In genomic region chr19:48351341-48351752, GRCh38 we compare ENCODE assay signal across 1 cellular context.
A peak's percentile ranks its signal among the peaks of the same experiment; 100 is the strongest.
TF ChIP-seq lines count a peak whose summit lies in the region.

No MANE protein-coding gene starts in this region.

TF ChIP-seq in K562, 482 proteins besides CTCF, POLR2A, EP300 and RAD21 (continued from another document and continues in another):
- peak; percentile 68 for TF ChIP-seq VEZF1 (CRISPR knock-in tag; IDR thresholded peaks at IDR 0.05)
- TF ChIP-seq, protein P1, sequence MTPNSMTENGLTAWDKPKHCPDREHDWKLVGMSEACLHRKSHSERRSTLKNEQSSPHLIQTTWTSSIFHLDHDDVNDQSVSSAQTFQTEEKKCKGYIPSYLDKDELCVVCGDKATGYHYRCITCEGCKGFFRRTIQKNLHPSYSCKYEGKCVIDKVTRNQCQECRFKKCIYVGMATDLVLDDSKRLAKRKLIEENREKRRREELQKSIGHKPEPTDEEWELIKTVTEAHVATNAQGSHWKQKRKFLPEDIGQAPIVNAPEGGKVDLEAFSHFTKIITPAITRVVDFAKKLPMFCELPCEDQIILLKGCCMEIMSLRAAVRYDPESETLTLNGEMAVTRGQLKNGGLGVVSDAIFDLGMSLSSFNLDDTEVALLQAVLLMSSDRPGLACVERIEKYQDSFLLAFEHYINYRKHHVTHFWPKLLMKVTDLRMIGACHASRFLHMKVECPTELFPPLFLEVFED (CRISPR knock-in tag; conservative IDR thresholded peaks at IDR 0.05) = 0 out of 2 replicates have a peak, but pooled peaks have one; percentile 44
- TF ChIP-seq KAT2B (IDR thresholded peaks at IDR 0.05; ENCODE audit: low read depth, low read length) = no peak
- TF ChIP-seq, protein P2, sequence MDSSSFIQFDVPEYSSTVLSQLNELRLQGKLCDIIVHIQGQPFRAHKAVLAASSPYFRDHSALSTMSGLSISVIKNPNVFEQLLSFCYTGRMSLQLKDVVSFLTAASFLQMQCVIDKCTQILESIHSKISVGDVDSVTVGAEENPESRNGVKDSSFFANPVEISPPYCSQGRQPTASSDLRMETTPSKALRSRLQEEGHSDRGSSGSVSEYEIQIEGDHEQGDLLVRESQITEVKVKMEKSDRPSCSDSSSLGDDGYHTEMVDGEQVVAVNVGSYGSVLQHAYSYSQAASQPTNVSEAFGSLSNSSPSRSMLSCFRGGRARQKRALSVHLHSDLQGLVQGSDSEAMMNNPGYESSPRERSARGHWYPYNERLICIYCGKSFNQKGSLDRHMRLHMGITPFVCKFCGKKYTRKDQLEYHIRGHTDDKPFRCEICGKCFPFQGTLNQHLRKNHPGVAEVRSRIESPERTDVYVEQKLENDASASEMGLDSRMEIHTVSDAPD (CRISPR knock-in tag; IDR thresholded peaks at IDR 0.05) = no peak
- no peak for TF ChIP-seq NUFIP1 (IDR thresholded peaks at IDR 0.05; ENCODE audit: partially characterized antibody)
- TF ChIP-seq ZC3H4 (CRISPR knock-in tag; IDR thresholded peaks at IDR 0.05; ENCODE audit: borderline replicate concordance) = no peak
- no peak for TF ChIP-seq ATF3 (IDR thresholded peaks at IDR 0.05)
- no peak for TF ChIP-seq ATF3 (CRISPR knock-in tag; conservative IDR thresholded peaks at IDR 0.05)
- peak; percentile 99 for TF ChIP-seq HDGF (IDR thresholded peaks at IDR 0.05)
- TF ChIP-seq STAT5B (CRISPR knock-in tag; IDR thresholded peaks at IDR 0.05) = no peak
- TF ChIP-seq EP400 (IDR thresholded peaks at IDR 0.05) = peak; percentile 27; the same call in 1 of the 2 replicates
- TF ChIP-seq SMARCB1 (IDR thresholded peaks at IDR 0.05; ENCODE audit: insufficient read length, low read depth) = no peak
- no peak for TF ChIP-seq ZNF696 (CRISPR knock-in tag; conservative IDR thresholded peaks at IDR 0.05)
- TF ChIP-seq, protein P3, sequence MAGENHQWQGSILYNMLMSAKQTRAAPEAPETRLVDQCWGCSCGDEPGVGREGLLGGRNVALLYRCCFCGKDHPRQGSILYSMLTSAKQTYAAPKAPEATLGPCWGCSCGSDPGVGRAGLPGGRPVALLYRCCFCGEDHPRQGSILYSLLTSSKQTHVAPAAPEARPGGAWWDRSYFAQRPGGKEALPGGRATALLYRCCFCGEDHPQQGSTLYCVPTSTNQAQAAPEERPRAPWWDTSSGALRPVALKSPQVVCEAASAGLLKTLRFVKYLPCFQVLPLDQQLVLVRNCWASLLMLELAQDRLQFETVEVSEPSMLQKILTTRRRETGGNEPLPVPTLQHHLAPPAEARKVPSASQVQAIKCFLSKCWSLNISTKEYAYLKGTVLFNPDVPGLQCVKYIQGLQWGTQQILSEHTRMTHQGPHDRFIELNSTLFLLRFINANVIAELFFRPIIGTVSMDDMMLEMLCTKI (IDR thresholded peaks at IDR 0.05; ENCODE audit: partially characterized antibody) = no peak
- no peak for TF ChIP-seq GATAD2A (IDR thresholded peaks at IDR 0.05)
- no peak for TF ChIP-seq RFX5 (IDR thresholded peaks at IDR 0.05; ENCODE audit: low read depth, low read length)
- peak; percentile 43 for TF ChIP-seq PHF20 (IDR thresholded peaks at IDR 0.05; ENCODE audit: partially characterized antibody)
- no peak for TF ChIP-seq ZBTB26 (CRISPR knock-in tag; IDR thresholded peaks at IDR 0.05)
- no peak for TF ChIP-seq GATA2 (CRISPR knock-in tag; IDR thresholded peaks at IDR 0.05)
- TF ChIP-seq, protein P4, sequence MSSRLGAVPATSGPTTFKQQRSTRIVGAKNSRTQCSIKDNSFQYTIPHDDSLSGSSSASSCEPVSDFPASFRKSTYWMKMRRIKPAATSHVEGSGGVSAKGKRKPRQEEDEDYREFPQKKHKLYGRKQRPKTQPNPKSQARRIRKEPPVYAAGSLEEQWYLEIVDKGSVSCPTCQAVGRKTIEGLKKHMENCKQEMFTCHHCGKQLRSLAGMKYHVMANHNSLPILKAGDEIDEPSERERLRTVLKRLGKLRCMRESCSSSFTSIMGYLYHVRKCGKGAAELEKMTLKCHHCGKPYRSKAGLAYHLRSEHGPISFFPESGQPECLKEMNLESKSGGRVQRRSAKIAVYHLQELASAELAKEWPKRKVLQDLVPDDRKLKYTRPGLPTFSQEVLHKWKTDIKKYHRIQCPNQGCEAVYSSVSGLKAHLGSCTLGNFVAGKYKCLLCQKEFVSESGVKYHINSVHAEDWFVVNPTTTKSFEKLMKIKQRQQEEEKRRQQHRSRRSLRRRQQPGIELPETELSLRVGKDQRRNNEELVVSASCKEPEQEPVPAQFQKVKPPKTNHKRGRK (tag; IDR thresholded peaks at IDR 0.05) = no peak
- TF ChIP-seq ZKSCAN3 (CRISPR knock-in tag; IDR thresholded peaks at IDR 0.05) = no peak
- TF ChIP-seq ARHGAP35 (IDR thresholded peaks at IDR 0.05; ENCODE audit: partially characterized antibody) = no peak
- TF ChIP-seq CC2D1A (IDR thresholded peaks at IDR 0.05) = 0 out of 2 replicates have a peak, but pooled peaks have one; percentile 42
- TF ChIP-seq ZNF586 (CRISPR knock-in tag; conservative IDR thresholded peaks at IDR 0.05) = no peak
- TF ChIP-seq HDAC6 (IDR thresholded peaks at IDR 0.05; ENCODE audit: low read depth, low read length) = no peak
- TF ChIP-seq SMARCE1 (IDR thresholded peaks at IDR 0.05) = peak; percentile 38; the same call in 1 of the 2 replicates
- no peak for TF ChIP-seq SMAD1 (IDR thresholded peaks at IDR 0.05; ENCODE audit: low read depth, low read length, partially characterized antibody)
- no peak for TF ChIP-seq ZNF175 (CRISPR knock-in tag; IDR thresholded peaks at IDR 0.05; ENCODE audit: low read depth)
- TF ChIP-seq SP1 (CRISPR knock-in tag; IDR thresholded peaks at IDR 0.05) = peak; percentile 68; the same call in 1 of the 2 replicates
- peak; percentile 74; the same call in 1 of the 2 replicates for TF ChIP-seq XRCC5 (IDR thresholded peaks at IDR 0.05; ENCODE audit: low read depth, low read length)
- no peak for TF ChIP-seq SPI1 (IDR thresholded peaks at IDR 0.05; ENCODE audit: borderline replicate concordance, low read depth, low read length)
- no peak for TF ChIP-seq DLX4 (CRISPR knock-in tag; IDR thresholded peaks at IDR 0.05)
- no peak for TF ChIP-seq PHF8 (IDR thresholded peaks at IDR 0.05; ENCODE audit: borderline replicate concordance, low read length)
- TF ChIP-seq ZBTB11 (CRISPR knock-in tag; IDR thresholded peaks at IDR 0.05) = no peak
- 0 out of 2 replicates have a peak, but pooled peaks have one; percentile 34 for TF ChIP-seq HBP1 (CRISPR knock-in tag; IDR thresholded peaks at IDR 0.05)
- no peak for TF ChIP-seq MCM2 (IDR thresholded peaks at IDR 0.05; ENCODE audit: low read depth)
- TF ChIP-seq NR4A1 (CRISPR knock-in tag; IDR thresholded peaks at IDR 0.05) = no peak
- no peak for TF ChIP-seq NR4A1 (tag; IDR thresholded peaks at IDR 0.05)
- TF ChIP-seq HNRNPLL (IDR thresholded peaks at IDR 0.05; ENCODE audit: low read depth, low read length, poor library complexity, severe bottlenecking) = no peak
- no peak for TF ChIP-seq MCM7 (IDR thresholded peaks at IDR 0.05)
- TF ChIP-seq ZNF431 (CRISPR knock-in tag; IDR thresholded peaks at IDR 0.05) = no peak
- 0 out of 2 replicates have a peak, but pooled peaks have one; percentile 16 for TF ChIP-seq CREM (IDR thresholded peaks at IDR 0.05; ENCODE audit: low read depth)
- no peak for TF ChIP-seq ERF (CRISPR knock-in tag; IDR thresholded peaks at IDR 0.05)
- no peak for TF ChIP-seq FUS (optimal IDR thresholded peaks at IDR 0.05; ENCODE audit: low read depth, low read length)
- TF ChIP-seq NR2C1 (IDR thresholded peaks at IDR 0.05) = no peak
- TF ChIP-seq NR2C1 (tag; IDR thresholded peaks at IDR 0.05) = no peak
- no peak for TF ChIP-seq BMI1 (IDR thresholded peaks at IDR 0.05; ENCODE audit: low read length)
- no peak for TF ChIP-seq ARID1B (IDR thresholded peaks at IDR 0.05)
- TF ChIP-seq POLR3A (IDR thresholded peaks at IDR 0.05; ENCODE audit: borderline replicate concordance, extremely low read depth, insufficient read depth, insufficient read length) = no peak
- TF ChIP-seq U2AF1 (optimal IDR thresholded peaks at IDR 0.05; ENCODE audit: low read depth, low read length) = no peak
- no peak for TF ChIP-seq OTX1 (CRISPR knock-in tag; IDR thresholded peaks at IDR 0.05)
- TF ChIP-seq TOE1 (IDR thresholded peaks at IDR 0.05; ENCODE audit: borderline replicate concordance) = peak; percentile 44; the same call in 1 of the 2 replicates
- no peak for TF ChIP-seq TOE1 (CRISPR knock-in tag; IDR thresholded peaks at IDR 0.05; ENCODE audit: borderline replicate concordance, low read depth)
- TF ChIP-seq, protein P5, sequence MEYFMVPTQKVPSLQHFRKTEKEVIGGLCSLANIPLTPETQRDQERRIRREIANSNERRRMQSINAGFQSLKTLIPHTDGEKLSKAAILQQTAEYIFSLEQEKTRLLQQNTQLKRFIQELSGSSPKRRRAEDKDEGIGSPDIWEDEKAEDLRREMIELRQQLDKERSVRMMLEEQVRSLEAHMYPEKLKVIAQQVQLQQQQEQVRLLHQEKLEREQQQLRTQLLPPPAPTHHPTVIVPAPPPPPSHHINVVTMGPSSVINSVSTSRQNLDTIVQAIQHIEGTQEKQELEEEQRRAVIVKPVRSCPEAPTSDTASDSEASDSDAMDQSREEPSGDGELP (CRISPR knock-in tag; IDR thresholded peaks at IDR 0.05; ENCODE audit: borderline replicate concordance) = peak; percentile 17; the same call in 1 of the 2 replicates
- TF ChIP-seq ZBTB7A (IDR thresholded peaks at IDR 0.05; ENCODE audit: borderline replicate concordance, control insufficient read depth, low read depth, low read length) = peak; percentile 25; the same call in 1 of the 2 replicates
